In genomic region chr11:59560702-59561469, GRCh38 we compare ENCODE assay signal across 8 cellular contexts. TPM values are rescaled to one million over a fixed set of nuclear protein-coding genes. Genes with fewer than 3 reads are reported as not detected.
A peak's percentile ranks its signal among the peaks of the same experiment; 100 is the strongest.
DNase-seq lines count a peak whose midpoint lies in the region; ATAC-seq and TF ChIP-seq lines count a peak whose summit lies in the region.

No MANE protein-coding gene starts in this region.

- peak overlapping the region; percentile 96 for H3K4me2 ChIP-seq in IMR-90 (ENCODE audit: low read depth, low read length)
- H3K4me2 ChIP-seq in PC-9 = peak overlapping the region; percentile 85

- H3K27me3 ChIP-seq in IMR-90 (ENCODE audit: control insufficient read depth, insufficient read depth, low read length) (no peaks in the 10 kb centered on the region), PC-9 (ENCODE audit: insufficient read depth, low read depth) (no peaks in the 10 kb centered on the region)

- peaks cover 2% of the 10 kb centered on the region; the same call in 1 of the 2 replicates for H3K4me1 ChIP-seq in IMR-90 (ENCODE audit: control insufficient read depth, insufficient read depth, low read length)
- H3K4me1 ChIP-seq in PC-9 (replicated peaks; ENCODE audit: insufficient read depth) = peaks cover 22% of the 10 kb centered on the region

- dilution Hi-C loops in IMR-90 (cut with HindIII; ENCODE audit: low sequenced_read_pairs, unreplicated experiment) = no loop called here

- no peaks in the 10 kb centered on the region for H3K79me2 ChIP-seq in PC-9 (ENCODE audit: low read depth)

- H3K9me2 ChIP-seq in PC-9 (ENCODE audit: insufficient read depth) = no peaks in the 10 kb centered on the region

- peak; percentile 83 for DNase-seq in Caki2 (ENCODE audit: low read depth)
- peak; percentile 82 for DNase-seq in IMR-90
- DNase-seq in PC-9 = peak; percentile 81 to 96
- peak; percentile 66 for DNase-seq in activated T-helper 1 cell treated with Interleukin-2 at 50 U/mL for 16 hours (ENCODE audit: low read depth)
- peak; percentile 71 for DNase-seq in fibroblast of gingiva (ENCODE audit: low read depth)
- DNase-seq in naive B cell = peak; percentile 80
- DNase-seq in stimulated activated CD8-positive, alpha-beta memory T cell treated with anti-CD3 and anti-CD28 coated beads, Interleukin-7, amount 100 ng/mL, for 48 hours (ENCODE audit: extremely low read depth in 1 of 2, low read depth in 1 of 2) = peak; percentile 52 to 75

- peak overlapping the region; percentile 97 to 100 (median 99) for H3K27ac Mint-ChIP-seq in naive B cell

- H3K27ac ChIP-seq in IMR-90 (ENCODE audit: insufficient read depth, low read length) (peak overlapping the region; percentile 91), PC-9 (peak overlapping the region; percentile 84)

- no peaks in the 10 kb centered on the region for H3K36me3 Mint-ChIP-seq in naive B cell

- H3K9me1 ChIP-seq in IMR-90 (ENCODE audit: insufficient read depth, low read length) = 0 out of 2 replicates have a peak, but pooled peaks cover 5% of the 10 kb centered on the region

- H2BK15ac ChIP-seq in IMR-90 (ENCODE audit: low read depth, low read length) = peak overlapping the region; percentile 39; the same call in 1 of the 3 replicates

- H3K4me3 Mint-ChIP-seq in naive B cell = peak overlapping the region; percentile 76 to 99 (median 98)

- BruUV-seq in IMR-90 (replicated peaks; lab: Mats Ljungman, UMichigan) (no TSS peak), PC-9 (replicated peaks; lab: Mats Ljungman, UMichigan) (TSS peak; percentile 42)

- peaks cover 27 to 51% (median 40%) of the 10 kb centered on the region in 3 donors for H3K4me1 Mint-ChIP-seq in naive B cell

- H2BK120ac ChIP-seq in IMR-90 (ENCODE audit: low read depth, low read length) = peak overlapping the region; percentile 89

- H4K91ac ChIP-seq in IMR-90 (ENCODE audit: insufficient read depth, low read depth, low read length) = peak overlapping the region; percentile 68

- H3K9me3 ChIP-seq in IMR-90 (ENCODE audit: control insufficient read depth, insufficient read depth, low read length) (no peaks in the 10 kb centered on the region), PC-9 (ENCODE audit: insufficient read depth, low read depth) (no peaks in the 10 kb centered on the region)

- CTCF ChIA-PET in IMR-90 (lab: Yijun Ruan, JAX) (interaction anchor here (0.9 kb wide), 1 partner anchor 24 kb away, joined by 3 read pairs; no protein-coding TSS in a partner anchor), PC-9 (lab: Charles Lee) (interaction anchor here (0.7 to 1.6 kb wide), 2 partner anchors 24 to 389 kb away, joined by 3 to 5 read pairs; no protein-coding TSS in a partner anchor)

- H2AK5ac ChIP-seq in IMR-90 (ENCODE audit: low read depth, low read length) = 0 out of 2 replicates have a peak overlapping the region, but pooled peaks have one; percentile 8

- peaks cover 0 to 23% (median 5%) of the 10 kb centered on the region in 3 donors for H3K27me3 Mint-ChIP-seq in naive B cell

- H3K23ac ChIP-seq in IMR-90 (ENCODE audit: low read depth, low read length) = peak overlapping the region; percentile 89

- H4K8ac ChIP-seq in IMR-90 (ENCODE audit: low read depth in 2 of 2, low read length in 2 of 2) = peak overlapping the region; percentile 17 to 89; a peak in 3 of 4 replicates

- H3K56ac ChIP-seq in IMR-90 (ENCODE audit: extremely low read depth, insufficient read depth, low read length) = peak overlapping the region; percentile 88

- peak overlapping the region; percentile 98 for H3K14ac ChIP-seq in IMR-90 (replicated peaks; ENCODE audit: low read depth, low read length)

- peaks cover 69% of the 10 kb centered on the region for H3F3A ChIP-seq in PC-9 (ENCODE audit: insufficient read depth, low read depth)

- WGBS in IMR-90 (ENCODE audit: extremely low coverage in 2 of 2, insufficient read length in 1 of 2), 2 experiments = 0% methylated on average over 8 of the region's 39 CpGs; no CpG with 5 or more reads in 1 of the 2 experiments

- no peaks in the 10 kb centered on the region for H3K36me3 ChIP-seq in IMR-90 (ENCODE audit: control insufficient read depth, insufficient read depth, low read length)
- no peaks in the 10 kb centered on the region for H3K36me3 ChIP-seq in PC-9 (ENCODE audit: low read depth)

- POLR2A ChIA-PET in IMR-90 (lab: Charles Lee; ENCODE audit: unreplicated experiment) (interaction anchor here (1.0 kb wide), 1 partner anchor 9 kb away, joined by 3 read pairs; no protein-coding TSS in a partner anchor), PC-9 (lab: Charles Lee; ENCODE audit: unreplicated experiment) (interaction anchor here (0.6 to 0.7 kb wide), 3 partner anchors 58 to 339 kb away, joined by 3 to 8 read pairs (median 6); no protein-coding TSS in a partner anchor)

- peak overlapping the region; percentile 81 for H2BK20ac ChIP-seq in IMR-90 (ENCODE audit: low read depth, low read length)

- TF ChIP-seq CTCF in IMR-90 (conservative IDR thresholded peaks at IDR 0.05; ENCODE audit: low read depth, low read length) (no peak), PC-9 (conservative IDR thresholded peaks at IDR 0.05) (no peak)

- H3K9me3 Mint-ChIP-seq in naive B cell = peaks cover 0 to 5% (median 2%) of the 10 kb centered on the region in 7 donors

- TF ChIP-seq RAD21 in IMR-90 (IDR thresholded peaks at IDR 0.05; ENCODE audit: low read length) = no peak

- H3K9ac ChIP-seq in IMR-90 (ENCODE audit: low read depth, low read length) = peak overlapping the region; percentile 88

- intact Hi-C loops in IMR-90 (cut with micrococcal nuclease) (no loop called here), PC-9 (cut with micrococcal nuclease; ENCODE audit: unreplicated experiment) (loop anchor here (1.0 to 5.0 kb wide), 5 partner anchors 10 to 1762 kb away; partner anchors contain the start of gene PATL1)

- TF ChIP-seq POLR2A in IMR-90 (IDR thresholded peaks at IDR 0.05; ENCODE audit: low read depth, low read length) = no peak

- in situ Hi-C loops in Caki2 (cut with HindIII; ENCODE audit: low pct_unique_long_range_greater_than_20kb, low sequenced_read_pairs) = no loop called here
- in situ Hi-C loops in IMR-90 (cut with MboI; ENCODE audit: low sequenced_read_pairs) = loop anchor here (25.0 kb wide), 1 partner anchor 974 kb away; the partner anchor contains the start of genes LPXN and ZFP91

- H3K4me3 ChIP-seq in IMR-90 (ENCODE audit: insufficient read depth, low read depth, low read length) = peak overlapping the region; percentile 96
- peak overlapping the region; percentile 79 for H3K4me3 ChIP-seq in PC-9

- H4K5ac ChIP-seq in IMR-90 (ENCODE audit: low read depth, low read length) = peak overlapping the region; percentile 85

- no peaks in the 10 kb centered on the region for H3K79me1 ChIP-seq in IMR-90 (ENCODE audit: low read depth in 1 of 2, low read length in 2 of 2)

- peak overlapping the region; percentile 86 for H2AK9ac ChIP-seq in IMR-90 (replicated peaks; ENCODE audit: low read depth, low read length, poor library complexity)

- peak overlapping the region; percentile 93 for H3K18ac ChIP-seq in IMR-90 (ENCODE audit: low read depth, low read length)

- ATAC-seq in GM21447 (IDR thresholded peaks at IDR 0.05; ENCODE audit: unreplicated experiment) (peak; percentile 36), IMR-90 (ENCODE audit: low read depth) (peak; percentile 42), naive B cell (ENCODE audit: low read depth in 2 of 2) (peak; percentile 71 to 77)

- H2AFZ ChIP-seq in IMR-90 (replicated peaks; ENCODE audit: low read length, poor library complexity) (peak overlapping the region; percentile 98), PC-9 (peak overlapping the region; percentile 94)

- peaks cover 1% of the 10 kb centered on the region for H4K20me1 ChIP-seq in IMR-90 (ENCODE audit: insufficient read depth, low read length)
- peaks cover 4% of the 10 kb centered on the region; the same call in 1 of the 2 replicates for H4K20me1 ChIP-seq in PC-9 (ENCODE audit: insufficient read depth)

- peak overlapping the region; percentile 91 for H2BK5ac ChIP-seq in IMR-90 (ENCODE audit: low read depth, low read length, poor library complexity, severe bottlenecking)

- H3K4ac ChIP-seq in IMR-90 (ENCODE audit: low read depth, low read length) = peak overlapping the region; percentile 95

TF ChIP-seq in IMR-90, 13 proteins besides CTCF, POLR2A, EP300 and RAD21 (continues in another document):
- TF ChIP-seq MAFK (IDR thresholded peaks at IDR 0.05; ENCODE audit: low read depth, low read length) (no peak), FOS (IDR thresholded peaks at IDR 0.05; ENCODE audit: low read depth, low read length) (no peak), ELK1 (IDR thresholded peaks at IDR 0.05; ENCODE audit: borderline replicate concordance, low read depth, low read length) (no peak), CHD1 (IDR thresholded peaks at IDR 0.05; ENCODE audit: low read depth, low read length) (no peak)

RNA-seq across cellular contexts. Expression of gene OR4D9, which starts 49.5 kb away (rescaled TPM):
- total RNA-seq in Caki2 (2014; rRNA removed; shearing (Covaris generic); ENCODE audit: low replicate concordance) = not detected in 2 replicates
- total RNA-seq in IMR-90 (2012; rRNA removed) (not detected in 2 replicates), PC-9 (2021) (not detected in 2 replicates)
- polyA plus RNA-seq in IMR-90 (2012; rRNA removed) (not detected in 2 replicates), naive B cell (ENCODE audit: low read depth in 6 of 6) (not detected)
- polyA plus RNA-seq in IMR-90 (2012; cell fraction: cytosol; rRNA removed) = not detected in 2 replicates
- not detected in 2 replicates for polyA plus RNA-seq in IMR-90 (2012; cell fraction: nucleus; rRNA removed; ENCODE audit: low replicate concordance)

RNA-seq across cellular contexts. Expression of gene OSBP, which starts 54.7 kb away (rescaled TPM):
- total RNA-seq in Caki2 (2014; rRNA removed; shearing (Covaris generic); ENCODE audit: low replicate concordance) = 15.4 and 24.5 TPM in 2 replicates
- total RNA-seq in IMR-90 (2012; rRNA removed) = 27.2 and 27.4 TPM in 2 replicates
- polyA plus RNA-seq in IMR-90 (2012; rRNA removed) = 15.4 and 22.1 TPM in 2 replicates
- 5.8 and 8.5 TPM in 2 replicates for polyA plus RNA-seq in IMR-90 (2012; cell fraction: cytosol; rRNA removed)
- 5.2 and 32.2 TPM in 2 replicates for polyA plus RNA-seq in IMR-90 (2012; cell fraction: nucleus; rRNA removed; ENCODE audit: low replicate concordance)
- 40.4 and 49.7 TPM in 2 replicates for total RNA-seq in PC-9 (2021)
- 10 to 100 TPM; 20.4 to 34.4 (median 27.5) TPM for polyA plus RNA-seq in naive B cell (ENCODE audit: low read depth in 6 of 6)

RNA-seq across cellular contexts. Expression of gene OR4D11, which starts 57.5 kb away (rescaled TPM):
- not detected in 2 replicates for total RNA-seq in Caki2 (2014; rRNA removed; shearing (Covaris generic); ENCODE audit: low replicate concordance)
- not detected in 2 replicates for total RNA-seq in IMR-90 (2012; rRNA removed)
- not detected in 2 replicates for polyA plus RNA-seq in IMR-90 (2012; rRNA removed)
- not detected in 2 replicates for polyA plus RNA-seq in IMR-90 (2012; cell fraction: cytosol; rRNA removed)
- not detected in 2 replicates for polyA plus RNA-seq in IMR-90 (2012; cell fraction: nucleus; rRNA removed; ENCODE audit: low replicate concordance)
- total RNA-seq in PC-9 (2021) = not detected in 2 replicates
- polyA plus RNA-seq in naive B cell (ENCODE audit: low read depth in 6 of 6) = not detected

Comparison
In these comparisons a context has a peak if more than half of its experiments do, and no peak if none do; other contexts are left out.
1. Peak in every context shown above with its lines: DNase-seq, ATAC-seq, H3K4me3 ChIP-seq and H3K27ac ChIP-seq.